Comparison of ENCODE assay signal across 30 cellular contexts in the genomic region with DNA sequence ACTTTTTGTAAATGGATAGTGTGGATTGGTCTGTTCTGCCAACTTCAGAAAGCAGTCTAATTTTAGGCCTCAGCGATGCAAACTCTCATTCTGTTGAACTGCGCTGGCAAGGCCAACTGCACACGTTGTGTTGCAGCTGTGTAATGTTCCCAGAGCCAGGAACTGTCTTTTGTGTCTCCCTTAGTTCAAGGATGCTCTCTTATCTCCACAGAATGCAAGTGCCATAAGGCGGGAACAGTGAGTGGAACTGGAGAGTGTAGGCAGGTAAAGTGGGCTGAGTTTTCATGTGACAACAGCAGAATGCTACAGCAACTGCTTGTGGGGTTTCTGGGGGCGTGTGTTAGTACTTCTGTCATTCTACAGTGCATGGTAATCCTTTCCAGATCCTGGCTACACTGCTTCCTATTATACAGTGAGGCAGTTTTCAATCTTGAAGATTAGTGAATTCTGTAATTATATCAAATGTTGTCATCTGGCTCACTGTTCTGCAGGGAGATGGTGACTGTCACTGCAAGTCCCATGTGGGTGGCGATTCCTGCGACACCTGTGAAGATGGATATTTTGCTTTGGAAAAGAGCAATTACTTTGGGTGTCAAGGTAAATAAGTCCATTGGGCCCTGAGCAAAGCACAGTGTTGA.
DNase-seq lines count a peak whose midpoint lies in the region; ATAC-seq, FAIRE-seq and TF ChIP-seq lines count a peak whose summit lies in the region.
"Had no signal": no experiment of that assay in that cellular context is flagged by ENCODE, and none has a peak within 500 bp of the region (broad histone marks: within the 10 kb centered on the region; RNA-seq: fewer than 3 reads in every experiment).

No MANE protein-coding gene starts in this region.

- DNase-seq in GM12892 (ENCODE audit: insufficient read length) (no peak), bronchial epithelial cell (ENCODE audit: low read depth) (no peak), left ventricle myocardium superior (peak; percentile 70), putamen (ENCODE audit: low spot score) (peak; percentile 45)
- no peak for DNase-seq in natural killer cell treated with Interleukin-12 subunit alpha and Interleukin-12 subunit beta and Interleukin-15 and Interleukin-18, amount 100 ng/mL, for 72 hours (ENCODE audit: low spot score)
- no peak for DNase-seq in activated CD8-positive, alpha-beta memory T cell treated with anti-CD3 and anti-CD28 coated beads, Interleukin-2, amount 10 ng/mL, durations not matched to agents 7 days and 5 days
- DNase-seq: activated CD4-positive, alpha-beta memory T cell treated with anti-CD3 and anti-CD28 coated beads, Interleukin-2, amount 10 ng/mL, durations not matched to agents 7 days and 5 days; activated CD4-positive, alpha-beta T cell treated with anti-CD3 and anti-CD28 coated beads for 1 hour; activated CD8-positive, alpha-beta memory T cell treated with anti-CD3 and anti-CD28 coated beads, Interleukin-2, amount 50 U/mL, for 48 hours; activated naive CD4-positive, alpha-beta T cell treated with anti-CD3 and anti-CD28 coated beads for 36 hours; AML-193; brain microvascular endothelial cell; CD4-positive, alpha-beta memory T cell; GOT3; left lung; mesendoderm; MM.1S; NCI-H1930; NCI-H524 treated with DMSO at 0.1 percent for 48 hours; NK-92 treated with Interleukin-12 subunit alpha and Interleukin-12 subunit beta, amount 100 ng/mL, for 24 hours; PC-3; uterus had no signal

- H3K4me3 ChIP-seq in bronchial epithelial cell (ENCODE audit: low read depth, low read length), result no peak overlapping the region
- H3K4me3 ChIP-seq: left lung, skin epidermis, uterus had no signal

- ATAC-seq in left ventricle myocardium superior (peak; percentile 97), HG03135 (IDR thresholded peaks at IDR 0.05; ENCODE audit: unreplicated experiment) (no peak)
- ATAC-seq in natural killer cell treated with Interleukin-12 subunit alpha and Interleukin-12 subunit beta and Interleukin-15 and Interleukin-18, amount 100 ng/mL, for 72 hours, result no peak
- no peak for ATAC-seq in activated CD4-positive, CD25-positive, alpha-beta regulatory T cell treated with anti-CD3 and anti-CD28 coated beads, Interleukin-2, amount 50 U/mL, for 24 hours
- ATAC-seq in activated CD8-positive, alpha-beta memory T cell treated with anti-CD3 and anti-CD28 coated beads, Interleukin-2, amount 10 ng/mL, durations not matched to agents 7 days and 5 days, result no peak
- ATAC-seq: left lung; PC-3; stimulated activated memory B cell treated with anti-CD40 and anti-IgM and Interleukin-4, amounts not matched to agents 10 μg/mL and 1 μg/mL and 100 μg/mL, for 72 hours had no signal

- peaks cover 2 to 5% of the 10 kb centered on the region in 2 donors for H3K4me1 Mint-ChIP-seq in natural killer cell treated with Interleukin-12 subunit alpha and Interleukin-12 subunit beta and Interleukin-15 and Interleukin-18, amount 100 ng/mL, for 72 hours (ENCODE audit: low read depth in 2 of 2)
- peaks cover 23% of the 10 kb centered on the region for H3K4me1 Mint-ChIP-seq in activated CD8-positive, alpha-beta memory T cell treated with anti-CD3 and anti-CD28 coated beads, Interleukin-2, amount 10 ng/mL, durations not matched to agents 7 days and 5 days

- no peak for TF ChIP-seq CTCF in bronchial epithelial cell (IDR thresholded peaks at IDR 0.05; ENCODE audit: insufficient read depth, low read length, severe bottlenecking)

- H3K27me3 Mint-ChIP-seq in natural killer cell treated with Interleukin-12 subunit alpha and Interleukin-12 subunit beta and Interleukin-15 and Interleukin-18, amount 100 ng/mL, for 72 hours, result peaks cover 0 to 4% of the 10 kb centered on the region in 2 donors
- peaks cover 19% of the 10 kb centered on the region for H3K27me3 Mint-ChIP-seq in activated CD8-positive, alpha-beta memory T cell treated with anti-CD3 and anti-CD28 coated beads, Interleukin-2, amount 10 ng/mL, durations not matched to agents 7 days and 5 days
- H3K27me3 Mint-ChIP-seq: CD4-positive, alpha-beta memory T cell had no signal

- H3K27ac Mint-ChIP-seq in natural killer cell treated with Interleukin-12 subunit alpha and Interleukin-12 subunit beta and Interleukin-15 and Interleukin-18, amount 100 ng/mL, for 72 hours, result no peak overlapping the region
- no peak overlapping the region for H3K27ac Mint-ChIP-seq in activated CD8-positive, alpha-beta memory T cell treated with anti-CD3 and anti-CD28 coated beads, Interleukin-2, amount 10 ng/mL, durations not matched to agents 7 days and 5 days
- H3K27ac Mint-ChIP-seq: activated CD4-positive, alpha-beta memory T cell treated with anti-CD3 and anti-CD28 coated beads, Interleukin-2, amount 10 ng/mL, durations not matched to agents 7 days and 5 days; activated naive CD4-positive, alpha-beta T cell treated with anti-CD3 and anti-CD28 coated beads for 36 hours; CD4-positive, alpha-beta memory T cell; stimulated activated memory B cell treated with anti-CD40 and anti-IgM and Interleukin-4, amounts not matched to agents 10 μg/mL and 1 μg/mL and 100 μg/mL, for 72 hours; T-helper 2 cell treated with Interferon-gamma antibody and Interleukin-4, amounts not matched to agents 5 μg/mL and 100 μg/mL, for 36 hours had no signal

- intact Hi-C loops in left ventricle myocardium superior (cut with micrococcal nuclease), result loop anchor here (5.0 kb wide), 1 partner anchor 193 kb away; no protein-coding TSS in a partner anchor

- CTCF ChIA-PET in activated CD8-positive, alpha-beta memory T cell treated with anti-CD3 and anti-CD28 coated beads, Interleukin-2, amount 10 ng/mL, durations not matched to agents 7 days and 5 days (lab: Charles Lee), result interaction anchor here (0.8 to 2.9 kb wide), 4 partner anchors 104 to 201 kb away, joined by 3 to 8 read pairs (median 4); no protein-coding TSS in a partner anchor

- peak; percentile 44 for FAIRE-seq in GM12892 (lab: Jason Lieb, UNC)
- peak; percentile 47 for FAIRE-seq in bronchial epithelial cell (lab: Jason Lieb, UNC)
- FAIRE-seq: endothelial cell of umbilical vein, GM18507 had no signal

- H3K4me3 Mint-ChIP-seq in natural killer cell treated with Interleukin-12 subunit alpha and Interleukin-12 subunit beta and Interleukin-15 and Interleukin-18, amount 100 ng/mL, for 72 hours, result no peak overlapping the region
- H3K4me3 Mint-ChIP-seq in activated CD8-positive, alpha-beta memory T cell treated with anti-CD3 and anti-CD28 coated beads, Interleukin-2, amount 10 ng/mL, durations not matched to agents 7 days and 5 days, result no peak overlapping the region
- H3K4me3 Mint-ChIP-seq: activated CD4-positive, alpha-beta memory T cell treated with anti-CD3 and anti-CD28 coated beads, Interleukin-2, amount 10 ng/mL, durations not matched to agents 7 days and 5 days; activated naive CD4-positive, alpha-beta T cell treated with anti-CD3 and anti-CD28 coated beads for 36 hours; CD4-positive, alpha-beta memory T cell; stimulated activated memory B cell treated with anti-CD40 and anti-IgM and Interleukin-4, amounts not matched to agents 10 μg/mL and 1 μg/mL and 100 μg/mL, for 72 hours; T-helper 2 cell treated with Interferon-gamma antibody and Interleukin-4, amounts not matched to agents 5 μg/mL and 100 μg/mL, for 36 hours had no signal

- TF ChIP-seq POLR2A in GM12892 (IDR thresholded peaks at IDR 0.05; ENCODE audit: low read depth, low read length), result no peak

- H3K9me3 Mint-ChIP-seq in natural killer cell treated with Interleukin-12 subunit alpha and Interleukin-12 subunit beta and Interleukin-15 and Interleukin-18, amount 100 ng/mL, for 72 hours, result no peaks in the 10 kb centered on the region
- no peaks in the 10 kb centered on the region for H3K9me3 Mint-ChIP-seq in activated CD8-positive, alpha-beta memory T cell treated with anti-CD3 and anti-CD28 coated beads, Interleukin-2, amount 10 ng/mL, durations not matched to agents 7 days and 5 days (ENCODE audit: low read depth)
- H3K9me3 Mint-ChIP-seq: activated CD4-positive, alpha-beta memory T cell treated with anti-CD3 and anti-CD28 coated beads, Interleukin-2, amount 10 ng/mL, durations not matched to agents 7 days and 5 days; activated naive CD4-positive, alpha-beta T cell treated with anti-CD3 and anti-CD28 coated beads for 36 hours; CD4-positive, alpha-beta memory T cell; stimulated activated memory B cell treated with anti-CD40 and anti-IgM and Interleukin-4, amounts not matched to agents 10 μg/mL and 1 μg/mL and 100 μg/mL, for 72 hours; T-helper 2 cell treated with Interferon-gamma antibody and Interleukin-4, amounts not matched to agents 5 μg/mL and 100 μg/mL, for 36 hours had no signal

- H3K36me3 ChIP-seq in bronchial epithelial cell (ENCODE audit: control insufficient read depth, insufficient read depth, low read length), result no peaks in the 10 kb centered on the region
- H3K36me3 ChIP-seq: brain microvascular endothelial cell, left lung, neutrophil, uterus had no signal

- H3K27me3 ChIP-seq in bronchial epithelial cell (ENCODE audit: control insufficient read depth, insufficient read depth, low read length), result no peaks in the 10 kb centered on the region
- H3K27me3 ChIP-seq: brain microvascular endothelial cell, left lung, neutrophil, uterus had no signal

- no peaks in the 10 kb centered on the region for H3K36me3 Mint-ChIP-seq in natural killer cell treated with Interleukin-12 subunit alpha and Interleukin-12 subunit beta and Interleukin-15 and Interleukin-18, amount 100 ng/mL, for 72 hours
- H3K36me3 Mint-ChIP-seq in activated CD8-positive, alpha-beta memory T cell treated with anti-CD3 and anti-CD28 coated beads, Interleukin-2, amount 10 ng/mL, durations not matched to agents 7 days and 5 days, result no peaks in the 10 kb centered on the region
- H3K36me3 Mint-ChIP-seq: CD4-positive, alpha-beta memory T cell; stimulated activated memory B cell treated with anti-CD40 and anti-IgM and Interleukin-4, amounts not matched to agents 10 μg/mL and 1 μg/mL and 100 μg/mL, for 72 hours had no signal

Comparison
In these comparisons a context has a peak if more than half of its experiments do, and no peak if none do; other contexts are left out.
1. DNase-seq: peak in left ventricle myocardium superior (single experiment) and putamen (single experiment); none in GM12892 (single experiment), bronchial epithelial cell (single experiment), natural killer cell treated with Interleukin-12 subunit alpha and Interleukin-12 subunit beta and Interleukin-15 and Interleukin-18, amount 100 ng/mL, for 72 hours (single experiment) and activated CD8-positive, alpha-beta memory T cell treated with anti-CD3 and anti-CD28 coated beads, Interleukin-2, amount 10 ng/mL, durations not matched to agents 7 days and 5 days (single experiment).